ENCODE assay signal across 1 cellular context in genomic region chr1:150578278-150579109, GRCh38.
A peak's percentile ranks its signal among the peaks of the same experiment; 100 is the strongest.
TF ChIP-seq lines count a peak whose summit lies in the region.

No MANE protein-coding gene starts in this region.

TF ChIP-seq in K562, 482 proteins besides CTCF, POLR2A, EP300 and RAD21 (continued from another document):
- TF ChIP-seq STAT5A (IDR thresholded peaks at IDR 0.05; ENCODE audit: borderline replicate concordance, low read length) (0 out of 2 replicates have a peak, but pooled peaks have one; percentile 5), ARID4B (CRISPR knock-in tag; IDR thresholded peaks at IDR 0.05) (peak; percentile 53), YY1 (IDR thresholded peaks at IDR 0.05; ENCODE audit: borderline replicate concordance in 1 of 3, control insufficient read depth in 1 of 3, extremely low read depth in 1 of 3, insufficient read depth in 3 of 3, insufficient read length in 1 of 3, insufficient replicate concordance in 2 of 3, low read depth in 1 of 3, low read length in 2 of 3) (peak in 1 of 3 experiments; percentile 61), HMBOX1 (IDR thresholded peaks at IDR 0.05) (0 out of 2 replicates have a peak, but pooled peaks have one; percentile 19), ZNF431 (CRISPR knock-in tag; IDR thresholded peaks at IDR 0.05) (no peak), MXD1 (CRISPR knock-in tag; IDR thresholded peaks at IDR 0.05; ENCODE audit: borderline replicate concordance, poor library complexity, severe bottlenecking) (peak; percentile 49), E2F4 (CRISPR knock-in tag; IDR thresholded peaks at IDR 0.05; ENCODE audit: low read depth) (0 out of 2 replicates have a peak, but pooled peaks have one; percentile 15), DPF2 (IDR thresholded peaks at IDR 0.05) (no peak), ZNF512 (tag; IDR thresholded peaks at IDR 0.05) (no peak), ZNF232 (CRISPR knock-in tag; IDR thresholded peaks at IDR 0.05) (peak; percentile 67; the same call in 1 of the 2 replicates), GMEB1 (CRISPR knock-in tag; IDR thresholded peaks at IDR 0.05) (no peak)
